ENCODE assay signal across 10 cellular contexts in the genomic region with DNA sequence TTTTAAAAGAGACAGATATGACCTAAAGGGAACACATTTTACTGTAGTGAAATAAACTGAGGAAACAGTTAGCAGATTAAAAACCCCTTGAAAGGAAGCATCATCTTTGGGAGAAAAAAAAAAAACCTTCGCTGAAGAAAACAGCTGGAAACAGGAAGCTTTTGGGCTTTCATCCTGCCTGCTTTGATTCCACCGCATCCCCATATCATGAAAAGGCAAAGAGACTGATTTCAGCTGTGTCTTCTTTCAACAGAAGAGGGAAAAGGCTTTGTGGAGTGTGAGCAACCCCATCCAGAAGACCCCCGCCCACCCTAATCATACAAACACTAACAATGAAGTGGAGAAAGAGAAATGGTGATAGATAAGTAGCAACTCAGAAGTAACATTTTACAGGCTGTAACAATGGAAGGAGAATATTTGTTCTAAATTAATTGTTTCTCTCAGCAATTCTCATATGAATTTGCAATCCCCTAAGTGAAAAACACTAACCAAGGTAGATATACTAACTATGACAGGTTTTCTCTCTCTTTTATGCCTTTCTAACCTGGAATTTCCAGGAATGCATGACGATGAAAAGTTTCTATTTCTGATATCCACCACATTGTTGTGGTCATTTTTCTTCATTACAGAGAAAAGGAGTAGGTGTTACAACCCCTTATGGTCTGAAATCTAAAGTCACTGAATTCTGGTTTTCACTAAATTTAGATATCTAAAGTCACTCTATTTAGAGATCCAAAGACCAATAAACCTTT.
DNase-seq lines count a peak whose midpoint lies in the region; ATAC-seq and TF ChIP-seq lines count a peak whose summit lies in the region.
"Had no signal": no experiment of that assay in that cellular context is flagged by ENCODE, and none has a peak within 500 bp of the region (broad histone marks: within the 10 kb centered on the region; RNA-seq: fewer than 3 reads in every experiment).

No MANE protein-coding gene starts in this region.

- H4K8ac ChIP-seq in IMR-90 (ENCODE audit: low read depth in 2 of 2, low read length in 2 of 2): peak overlapping the region; percentile 71 to 72

- H4K20me1 ChIP-seq in IMR-90 (ENCODE audit: insufficient read depth, low read length): no peaks in the 10 kb centered on the region

- H3K23ac ChIP-seq in IMR-90 (ENCODE audit: low read depth, low read length): peak overlapping the region; percentile 68; the same call in 1 of the 2 replicates

- CTCF ChIA-PET in A673 (lab: Charles Lee) (interaction anchor here (0.7 kb wide), 1 partner anchor 549 kb away, joined by 3 read pairs; no protein-coding TSS in a partner anchor), IMR-90 (lab: Yijun Ruan, JAX) (interaction anchor here (0.9 kb wide), 1 partner anchor 16 kb away, joined by 3 read pairs; no protein-coding TSS in a partner anchor)

- intact Hi-C loops in A673 (cut with micrococcal nuclease; ENCODE audit: unreplicated experiment): loop anchor here (10.0 kb wide), 1 partner anchor 157 kb away; no protein-coding TSS in a partner anchor
- intact Hi-C loops in IMR-90 (cut with micrococcal nuclease): loop anchor here (5.0 kb wide), 2 partner anchors 79 to 86 kb away; partner anchors contain the start of gene TCF4

- peak overlapping the region; percentile 69 for H2BK15ac ChIP-seq in IMR-90 (ENCODE audit: low read depth, low read length)

- H2BK20ac ChIP-seq in IMR-90 (ENCODE audit: low read depth, low read length): peak overlapping the region; percentile 94

- H3K9me1 ChIP-seq in IMR-90 (ENCODE audit: insufficient read depth, low read length): peaks cover 6% of the 10 kb centered on the region; the same call in 1 of the 2 replicates

- H3K4ac ChIP-seq in IMR-90 (ENCODE audit: low read depth, low read length): peak overlapping the region; percentile 95

- peak overlapping the region; percentile 84 for H3K56ac ChIP-seq in IMR-90 (ENCODE audit: extremely low read depth, insufficient read depth, low read length)

- peak; percentile 53; the same call in 1 of the 2 replicates for TF ChIP-seq POLR2A in IMR-90 (IDR thresholded peaks at IDR 0.05; ENCODE audit: low read depth, low read length)

- H3K4me2 ChIP-seq in IMR-90 (ENCODE audit: low read depth, low read length): peak overlapping the region; percentile 98

- no peak overlapping the region for H2AFZ ChIP-seq in IMR-90 (replicated peaks; ENCODE audit: low read length, poor library complexity)

- H3K18ac ChIP-seq in IMR-90 (ENCODE audit: low read depth, low read length): peak overlapping the region; percentile 97

- peak overlapping the region; percentile 90 for H2BK120ac ChIP-seq in IMR-90 (ENCODE audit: low read depth, low read length)

- no CpG with 5 or more reads among the region's 4 CpGs for WGBS in IMR-90 (ENCODE audit: extremely low coverage in 2 of 2, insufficient read length in 1 of 2), 2 experiments

- peaks cover 6 to 62% of the 10 kb centered on the region in 2 experiments for H3K79me1 ChIP-seq in IMR-90 (ENCODE audit: low read depth in 1 of 2, low read length in 2 of 2)

- H3K4me1 ChIP-seq in A673 (ENCODE audit: insufficient read depth, low read length, poor library complexity, severe bottlenecking): peaks cover 63% of the 10 kb centered on the region
- H3K4me1 ChIP-seq in IMR-90 (ENCODE audit: control insufficient read depth, insufficient read depth, low read length): peaks cover 16% of the 10 kb centered on the region
- no peaks in the 10 kb centered on the region for H3K4me1 ChIP-seq in muscle layer of duodenum (ENCODE audit: control insufficient read depth in 1 of 2, insufficient read depth in 2 of 2, low read length in 2 of 2)

- H3K27me3 ChIP-seq in A673 (replicated peaks; ENCODE audit: insufficient read depth, low read depth, low read length, poor library complexity) (no peaks in the 10 kb centered on the region), IMR-90 (ENCODE audit: control insufficient read depth, insufficient read depth, low read length) (no peaks in the 10 kb centered on the region), muscle layer of duodenum (ENCODE audit: low read depth, low read length) (no peaks in the 10 kb centered on the region)

- peak overlapping the region; percentile 86 for H3K9ac ChIP-seq in IMR-90 (ENCODE audit: low read depth, low read length)

- ATAC-seq in IMR-90 (ENCODE audit: low read depth): no peak
- ATAC-seq in GM19467 (IDR thresholded peaks at IDR 0.05; ENCODE audit: unreplicated experiment): no peak
- ATAC-seq in HG03378 (IDR thresholded peaks at IDR 0.05; ENCODE audit: unreplicated experiment): no peak

- no peak for TF ChIP-seq CTCF in A673 (conservative IDR thresholded peaks at IDR 0.05; ENCODE audit: low read depth, low read length)
- TF ChIP-seq CTCF in IMR-90 (conservative IDR thresholded peaks at IDR 0.05; ENCODE audit: low read depth, low read length): no peak

- TF ChIP-seq RAD21 in IMR-90 (IDR thresholded peaks at IDR 0.05; ENCODE audit: low read length): no peak

- H4K91ac ChIP-seq in IMR-90 (ENCODE audit: insufficient read depth, low read depth, low read length): peak overlapping the region; percentile 71

- dilution Hi-C loops in IMR-90 (cut with HindIII; ENCODE audit: low sequenced_read_pairs, unreplicated experiment): no loop called here

- in situ Hi-C loops in IMR-90 (cut with MboI; ENCODE audit: low sequenced_read_pairs): no loop called here

- BruUV-seq in A673 (replicated peaks; lab: Mats Ljungman, UMichigan): TSS peak; percentile 23
- BruUV-seq in IMR-90 (replicated peaks; lab: Mats Ljungman, UMichigan): no TSS peak

- POLR2A ChIA-PET in A673 (lab: Charles Lee; ENCODE audit: low non-redundant PET): no interaction called here
- POLR2A ChIA-PET in IMR-90 (lab: Charles Lee; ENCODE audit: unreplicated experiment): interaction anchor here (0.6 kb wide), 2 partner anchors 11 to 1267 kb away, joined by 3 to 4 read pairs; no protein-coding TSS in a partner anchor

- H3K36me3 ChIP-seq in A673 (ENCODE audit: insufficient read depth, low read length, poor library complexity, severe bottlenecking) (no peaks in the 10 kb centered on the region), IMR-90 (ENCODE audit: control insufficient read depth, insufficient read depth, low read length) (no peaks in the 10 kb centered on the region), muscle layer of duodenum (ENCODE audit: control insufficient read depth in 1 of 2, insufficient read depth in 2 of 2, low read length in 2 of 2) (no peaks in the 10 kb centered on the region)

- no peaks in the 10 kb centered on the region for H3K9me3 ChIP-seq in A673 (ENCODE audit: low read depth, low read length, poor library complexity, severe bottlenecking)
- no peaks in the 10 kb centered on the region for H3K9me3 ChIP-seq in IMR-90 (ENCODE audit: control insufficient read depth, insufficient read depth, low read length)
- H3K9me3 ChIP-seq in muscle layer of duodenum (ENCODE audit: control insufficient read depth in 1 of 2, low read length in 2 of 2): no peaks in the 10 kb centered on the region

- H3K27ac ChIP-seq in A673 (ENCODE audit: low read depth, low read length, poor library complexity, severe bottlenecking) (peak overlapping the region; percentile 74), IMR-90 (ENCODE audit: insufficient read depth, low read length) (peak overlapping the region; percentile 99), muscle layer of duodenum (ENCODE audit: low read length) (peak overlapping the region; percentile 10)

- peak overlapping the region; percentile 54 for H2AK5ac ChIP-seq in IMR-90 (ENCODE audit: low read depth, low read length)

- H2AK9ac ChIP-seq in IMR-90 (replicated peaks; ENCODE audit: low read depth, low read length, poor library complexity): no peak overlapping the region

- H3K4me3 ChIP-seq in A673 (ENCODE audit: low read depth, low read length, poor library complexity, severe bottlenecking) (peak overlapping the region; percentile 20), IMR-90 (ENCODE audit: insufficient read depth, low read depth, low read length) (peak overlapping the region; percentile 29; the same call in 1 of the 2 replicates), muscle layer of duodenum (ENCODE audit: low read depth in 1 of 2, low read length in 2 of 2) (no peak overlapping the region)

- peak overlapping the region; percentile 65 for H3K14ac ChIP-seq in IMR-90 (replicated peaks; ENCODE audit: low read depth, low read length)

- H2BK5ac ChIP-seq in IMR-90 (ENCODE audit: low read depth, low read length, poor library complexity, severe bottlenecking): peak overlapping the region; percentile 93

- DNase-seq in A673 (ENCODE audit: low spot score): peak; percentile 79
- peak; percentile 45 for DNase-seq in IMR-90
- DNase-seq in dermis blood vessel endothelial cell: peak; percentile 51
- DNase-seq in NOMO-1 treated with DMSO at 0.1 percent for 48 hours (lab: John Stamatoyannopoulos, UW; ENCODE audit: unreplicated experiment): no peak
- DNase-seq in KG1 (lab: John Stamatoyannopoulos, UW): no peak
- DNase-seq: NCI-H2029 treated with DMSO at 0.1 percent for 48 hours; stimulated activated naive CD4-positive, alpha-beta T cell had no signal

- H4K5ac ChIP-seq in IMR-90 (ENCODE audit: low read depth, low read length): peak overlapping the region; percentile 97

TF ChIP-seq in IMR-90, 13 proteins besides CTCF, POLR2A, EP300 and RAD21 (continues in another document):
- TF ChIP-seq MXI1 (IDR thresholded peaks at IDR 0.05; ENCODE audit: borderline replicate concordance, low read depth, low read length) (no peak), NFE2L2 (IDR thresholded peaks at IDR 0.05; ENCODE audit: low read depth, low read length) (no peak), USF2 (IDR thresholded peaks at IDR 0.05; ENCODE audit: low read depth, low read length) (no peak), RCOR1 (IDR thresholded peaks at IDR 0.05; ENCODE audit: insufficient replicate concordance, low read length) (no peak), RFX5 (IDR thresholded peaks at IDR 0.05; ENCODE audit: low read depth, low read length) (no peak), BHLHE40 (IDR thresholded peaks at IDR 0.05; ENCODE audit: low read depth, low read length) (no peak)
- TF ChIP-seq, protein P1, sequence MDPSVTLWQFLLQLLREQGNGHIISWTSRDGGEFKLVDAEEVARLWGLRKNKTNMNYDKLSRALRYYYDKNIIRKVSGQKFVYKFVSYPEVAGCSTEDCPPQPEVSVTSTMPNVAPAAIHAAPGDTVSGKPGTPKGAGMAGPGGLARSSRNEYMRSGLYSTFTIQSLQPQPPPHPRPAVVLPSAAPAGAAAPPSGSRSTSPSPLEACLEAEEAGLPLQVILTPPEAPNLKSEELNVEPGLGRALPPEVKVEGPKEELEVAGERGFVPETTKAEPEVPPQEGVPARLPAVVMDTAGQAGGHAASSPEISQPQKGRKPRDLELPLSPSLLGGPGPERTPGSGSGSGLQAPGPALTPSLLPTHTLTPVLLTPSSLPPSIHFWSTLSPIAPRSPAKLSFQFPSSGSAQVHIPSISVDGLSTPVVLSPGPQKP (IDR thresholded peaks at IDR 0.05; ENCODE audit: borderline replicate concordance, low read depth, low read length): no peak

Comparison
In these comparisons a context has a peak if more than half of its experiments do, and no peak if none do; other contexts are left out.
1. DNase-seq: peak in A673 (single experiment), IMR-90 (single experiment) and dermis blood vessel endothelial cell (single experiment); none in NOMO-1 treated with DMSO at 0.1 percent for 48 hours (single experiment) and KG1 (single experiment).
2. H3K27ac ChIP-seq: peak in every context shown above with its lines; median percentile 99 in IMR-90; 74 in A673; 10 in muscle layer of duodenum.
3. H3K4me3 ChIP-seq: peak in A673 (single experiment) and IMR-90 (single experiment); none in muscle layer of duodenum (0 of 2).